ENCODE assay signal across 8 cellular contexts in the genomic region with DNA sequence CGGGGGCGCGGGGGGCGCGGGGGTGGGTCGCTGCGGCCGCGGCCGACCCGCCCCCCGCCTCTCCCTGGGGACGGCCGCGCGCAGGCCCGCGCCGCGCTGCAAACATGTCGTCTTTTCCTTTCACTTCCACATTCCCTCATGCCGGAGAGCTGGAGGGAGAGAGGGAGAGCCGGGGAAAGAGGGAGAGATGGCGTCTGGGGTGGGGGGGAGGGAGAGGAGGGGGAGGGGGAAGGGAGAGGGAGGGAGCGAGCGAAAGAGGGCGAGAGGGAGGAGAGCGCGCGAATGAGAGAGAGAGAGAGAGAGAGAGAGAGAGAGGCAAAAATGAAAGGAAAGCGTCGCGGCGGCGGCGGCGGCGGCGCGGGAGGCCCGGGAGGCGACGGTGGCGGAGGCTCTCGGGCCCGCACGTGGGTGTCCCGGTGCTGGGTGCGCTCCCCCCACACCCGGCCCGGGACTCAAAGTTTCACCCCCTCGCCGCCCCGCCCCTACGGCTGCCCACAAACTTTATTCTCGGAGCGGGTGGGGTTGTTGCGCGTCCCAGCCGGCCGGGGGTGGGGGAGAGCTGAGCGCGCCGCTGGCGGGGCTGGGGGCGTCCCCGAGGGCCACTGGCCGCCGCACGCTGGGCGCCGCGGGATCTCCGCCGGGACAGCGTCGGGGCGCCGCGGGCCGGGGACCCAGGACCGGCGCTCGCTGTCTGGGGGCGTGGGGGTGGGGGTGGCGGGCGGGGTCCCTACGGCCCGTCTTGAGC. TPM values are rescaled to one million over a fixed set of nuclear protein-coding genes. Genes with fewer than 3 reads are reported as not detected.
DNase-seq lines count a peak whose midpoint lies in the region; ATAC-seq and TF ChIP-seq lines count a peak whose summit lies in the region.

No MANE protein-coding gene starts in this region.

- H3K36me3 Mint-ChIP-seq in endothelial cell (ENCODE audit: low read depth, unreplicated experiment): peaks cover 11% of the 10 kb centered on the region
- H3K36me3 Mint-ChIP-seq in mesothelial cell of epicardium: no peaks in the 10 kb centered on the region

- peak overlapping the region; percentile 97 for H3K4me3 Mint-ChIP-seq in endothelial cell (ENCODE audit: unreplicated experiment)
- peak overlapping the region; percentile 83 for H3K4me3 Mint-ChIP-seq in mesothelial cell of epicardium

- DNase-seq in Caki2 (ENCODE audit: low read depth) (peak; percentile 52), NCI-H226 (peak; percentile 46), endothelial cell (ENCODE audit: low spot score) (peak; percentile 48), mesothelial cell of epicardium (ENCODE audit: low spot score in 2 of 2, unreplicated experiment in 2 of 2) (peak; percentile 32 to 61)
- DNase-seq in activated CD8-positive, alpha-beta memory T cell treated with anti-CD3 and anti-CD28 coated beads, Interleukin-2, amount 50 U/mL, for 4 hours: peak; percentile 61
- DNase-seq in stimulated activated CD8-positive, alpha-beta memory T cell treated with anti-CD3 and anti-CD28 coated beads, Interleukin-4, amount 100 ng/mL, for 48 hours: peak; percentile 75

- H3K4me1 Mint-ChIP-seq in endothelial cell (ENCODE audit: unreplicated experiment): peaks cover 55% of the 10 kb centered on the region
- peaks cover 33% of the 10 kb centered on the region for H3K4me1 Mint-ChIP-seq in mesothelial cell of epicardium

- ATAC-seq in GM21737 (IDR thresholded peaks at IDR 0.05; ENCODE audit: unreplicated experiment) (peak; percentile 32), HG02938 (IDR thresholded peaks at IDR 0.05; ENCODE audit: unreplicated experiment) (no peak)

- H3K27me3 Mint-ChIP-seq in endothelial cell (ENCODE audit: unreplicated experiment): peaks cover 15% of the 10 kb centered on the region
- no peaks in the 10 kb centered on the region for H3K27me3 Mint-ChIP-seq in mesothelial cell of epicardium (ENCODE audit: low read depth)

- no peak for TF ChIP-seq CTCF in endothelial cell (IDR thresholded peaks at IDR 0.05; ENCODE audit: unreplicated experiment)
- no peak for TF ChIP-seq CTCF in mesothelial cell of epicardium (IDR thresholded peaks at IDR 0.05; ENCODE audit: unreplicated experiment)

- H3K9me3 Mint-ChIP-seq in endothelial cell (ENCODE audit: unreplicated experiment): peaks cover 4% of the 10 kb centered on the region
- H3K9me3 Mint-ChIP-seq in mesothelial cell of epicardium: no peaks in the 10 kb centered on the region

- peak overlapping the region; percentile 13 for H3K27ac Mint-ChIP-seq in endothelial cell (ENCODE audit: unreplicated experiment)
- no peak overlapping the region for H3K27ac Mint-ChIP-seq in mesothelial cell of epicardium

- in situ Hi-C loops in Caki2 (cut with HindIII; ENCODE audit: low pct_unique_long_range_greater_than_20kb, low sequenced_read_pairs): no loop called here

RNA-seq across cellular contexts. Expression of a gene that starts 0.7 kb away (rescaled TPM):
- 3.0 and 11.3 TPM in 2 replicates for total RNA-seq in Caki2 (2014; rRNA removed; shearing (Covaris generic); ENCODE audit: low replicate concordance)
- total RNA-seq in endothelial cell (ENCODE audit: unreplicated experiment): 129 TPM
- 30.3 to 31.7 TPM (median 30.4 TPM) in 3 replicates for total RNA-seq in mesothelial cell of epicardium
